In the genomic region with DNA sequence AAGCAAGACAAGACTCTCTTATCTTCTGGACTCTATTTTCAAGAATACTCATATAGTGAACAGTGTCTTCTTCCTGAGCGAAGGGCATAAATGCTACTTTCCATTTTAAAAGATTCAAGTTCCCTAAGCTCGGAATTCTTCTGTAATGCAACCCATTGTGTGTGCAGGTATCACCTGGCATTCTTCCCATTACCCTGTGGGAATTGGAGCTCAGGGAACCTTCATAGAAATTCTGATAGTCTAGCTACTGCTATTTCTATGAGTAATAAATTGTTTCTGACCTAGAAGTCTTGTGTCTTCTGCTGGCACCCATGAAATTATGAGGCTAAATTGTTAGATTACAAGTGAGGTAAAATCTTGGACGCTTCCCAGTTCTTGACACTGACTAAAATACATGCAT, we compare ENCODE assay signal across 27 cellular contexts.
"Had no signal": no experiment of that assay in that cellular context is flagged by ENCODE, and none has a peak within 500 bp of the region (broad histone marks: within the 10 kb centered on the region; RNA-seq: fewer than 3 reads in every experiment).

No MANE protein-coding gene starts in this region.

- H3K36me3 ChIP-seq: ascending aorta had no signal

- ATAC-seq: activated CD8-positive, alpha-beta memory T cell treated with anti-CD3 and anti-CD28 coated beads, Interleukin-2, amount 10 ng/mL, durations not matched to agents 7 days and 5 days; HepG2; Right ventricle myocardium inferior; T-cell had no signal

- H2AFZ ChIP-seq: PC-9 had no signal

- H3K4me2 ChIP-seq: PC-9 had no signal

- H3K27ac ChIP-seq: ascending aorta, PC-9, SK-N-MC had no signal

- H3K4me1 ChIP-seq: ascending aorta had no signal

- H3K4me3 ChIP-seq: ascending aorta, PC-9, SK-N-MC had no signal

- H3K27me3 ChIP-seq: ascending aorta had no signal

- H3K9me3 ChIP-seq: ascending aorta had no signal

- DNase-seq: activated B cell treated with CpG ODN at 0.5 μM for 24 hours; activated CD4-positive, alpha-beta T cell treated with anti-CD3 and anti-CD28 coated beads for 1 hour; activated CD4-positive, alpha-beta T cell treated with anti-CD3 and anti-CD28 coated beads, Interleukin-2, amount 10 ng/mL, durations not matched to agents 24 days and 14 days; activated CD4-positive, alpha-beta T cell treated with anti-CD3 and anti-CD28 coated beads, Interleukin-2, amount 50 U/mL, for 48 hours; activated CD8-positive, alpha-beta memory T cell treated with anti-CD3 and anti-CD28 coated beads, Interleukin-2, amount 10 ng/mL, durations not matched to agents 7 days and 5 days; activated effector memory CD4-positive, alpha-beta T cell treated with Interleukin-2 at 50 U/mL for 16 hours; activated naive CD4-positive, alpha-beta T cell; activated T-cell treated with anti-CD3 and anti-CD28 coated beads, Interleukin-2, amount 50 U/mL, for 24 hours; amniotic stem cell; cerebellar nuclear complex; Kasumi-1; KBM-7; NCI-H1048; NCI-H146; NCI-H187 treated with DMSO at 0.1 percent for 48 hours; NCI-H2107; NCI-H2227 treated with DMSO at 0.1 percent for 48 hours; NCI-H526; NCI-H82; PC-9; T-cell; T-helper 2 cell; T1000 had no signal
